Comparison of ENCODE assay signal across 21 cellular contexts in the genomic region with DNA sequence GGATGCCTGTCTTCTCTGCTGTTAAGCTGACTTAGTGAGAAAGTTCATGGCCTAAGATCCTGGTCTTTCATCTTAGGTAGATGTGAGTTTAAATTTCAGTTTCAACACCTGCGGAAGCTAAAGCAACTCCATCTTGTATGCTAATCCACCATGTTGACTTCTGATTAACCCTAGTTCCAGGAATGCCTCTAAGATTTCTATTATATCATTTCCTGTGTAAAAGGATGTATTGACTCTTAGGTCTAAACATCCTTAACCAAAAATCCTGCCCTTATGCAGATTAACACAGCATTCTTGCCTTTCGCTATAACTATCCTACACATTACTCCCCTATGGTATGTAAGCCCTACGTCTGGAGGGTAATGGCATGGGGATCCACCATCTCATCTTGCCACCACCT.
A peak's percentile ranks its signal among the peaks of the same experiment; 100 is the strongest.
DNase-seq lines count a peak whose midpoint lies in the region; ATAC-seq and TF ChIP-seq lines count a peak whose summit lies in the region.
"Had no signal": no experiment of that assay in that cellular context is flagged by ENCODE, and none has a peak within 500 bp of the region (broad histone marks: within the 10 kb centered on the region; RNA-seq: fewer than 3 reads in every experiment).

No MANE protein-coding gene starts in this region.

- no peak for TF ChIP-seq CTCF in activated CD8-positive, alpha-beta T cell treated with anti-CD3 and anti-CD28 coated beads for 36 hours (IDR thresholded peaks at IDR 0.05)

- CTCF ChIA-PET in activated CD8-positive, alpha-beta T cell treated with anti-CD3 and anti-CD28 coated beads for 36 hours (lab: Charles Lee): no interaction called here

- POLR2A ChIA-PET in activated CD8-positive, alpha-beta T cell treated with anti-CD3 and anti-CD28 coated beads for 36 hours (lab: Charles Lee): no interaction called here

- ATAC-seq in activated naive CD4-positive, alpha-beta T cell treated with anti-CD3 and anti-CD28 coated beads, Interleukin-2, amount 50 U/mL, for 72 hours: peak; percentile 33 to 79
- ATAC-seq in activated CD8-positive, alpha-beta T cell treated with anti-CD3 and anti-CD28 coated beads for 36 hours: peak; percentile 61
- ATAC-seq in GM21723 (IDR thresholded peaks at IDR 0.05; ENCODE audit: unreplicated experiment): no peak

- peaks cover 16% of the 10 kb centered on the region for H3K4me1 Mint-ChIP-seq in activated CD4-positive, alpha-beta T cell treated with anti-CD3 and anti-CD28 coated beads, Interleukin-2, amount 10 ng/mL, durations not matched to agents 24 days and 14 days
- H3K4me1 Mint-ChIP-seq in activated CD8-positive, alpha-beta T cell treated with anti-CD3 and anti-CD28 coated beads for 36 hours (ENCODE audit: low read depth): peaks cover 10% of the 10 kb centered on the region
- H3K4me1 Mint-ChIP-seq: B cell, CD14-positive monocyte, IgD-negative memory B cell had no signal

- peaks cover 20% of the 10 kb centered on the region for H3K9me3 Mint-ChIP-seq in activated CD4-positive, alpha-beta T cell treated with anti-CD3 and anti-CD28 coated beads, Interleukin-2, amount 10 ng/mL, durations not matched to agents 24 days and 14 days
- H3K9me3 Mint-ChIP-seq in activated naive CD4-positive, alpha-beta T cell treated with anti-CD3 and anti-CD28 coated beads, Interleukin-2, amount 50 U/mL, for 72 hours: no peaks in the 10 kb centered on the region
- no peaks in the 10 kb centered on the region for H3K9me3 Mint-ChIP-seq in activated CD8-positive, alpha-beta T cell treated with anti-CD3 and anti-CD28 coated beads for 36 hours

- H3K27me3 Mint-ChIP-seq in activated CD4-positive, alpha-beta T cell treated with anti-CD3 and anti-CD28 coated beads, Interleukin-2, amount 10 ng/mL, durations not matched to agents 24 days and 14 days: no peaks in the 10 kb centered on the region
- H3K27me3 Mint-ChIP-seq in activated CD8-positive, alpha-beta T cell treated with anti-CD3 and anti-CD28 coated beads for 36 hours: peaks cover 5% of the 10 kb centered on the region
- H3K27me3 Mint-ChIP-seq: B cell, IgD-negative memory B cell had no signal

- H3K4me3 Mint-ChIP-seq in activated CD4-positive, alpha-beta T cell treated with anti-CD3 and anti-CD28 coated beads, Interleukin-2, amount 10 ng/mL, durations not matched to agents 24 days and 14 days: no peak overlapping the region
- no peak overlapping the region for H3K4me3 Mint-ChIP-seq in activated CD8-positive, alpha-beta T cell treated with anti-CD3 and anti-CD28 coated beads for 36 hours
- H3K4me3 Mint-ChIP-seq: B cell, CD14-positive monocyte, IgD-negative memory B cell had no signal

- H3K27ac Mint-ChIP-seq in activated CD4-positive, alpha-beta T cell treated with anti-CD3 and anti-CD28 coated beads, Interleukin-2, amount 10 ng/mL, durations not matched to agents 24 days and 14 days: peak overlapping the region; percentile 52
- peak overlapping the region in 1 of 2 donors; percentile 48 for H3K27ac Mint-ChIP-seq in activated naive CD4-positive, alpha-beta T cell treated with anti-CD3 and anti-CD28 coated beads, Interleukin-2, amount 50 U/mL, for 72 hours
- peak overlapping the region; percentile 52 for H3K27ac Mint-ChIP-seq in activated CD8-positive, alpha-beta T cell treated with anti-CD3 and anti-CD28 coated beads for 36 hours
- H3K27ac Mint-ChIP-seq: B cell, CD14-positive monocyte, IgD-negative memory B cell had no signal

- peak; percentile 57 for DNase-seq in activated CD4-positive, alpha-beta T cell treated with anti-CD3 and anti-CD28 coated beads, Interleukin-2, amount 10 ng/mL, durations not matched to agents 24 days and 14 days
- no peak for DNase-seq in activated CD4-positive, alpha-beta T cell treated with anti-CD3 and anti-CD28 coated beads for 48 hours
- no peak for DNase-seq in activated naive CD4-positive, alpha-beta T cell treated with anti-CD3 and anti-CD28 coated beads, Interleukin-2, amount 50 U/mL, for 72 hours (ENCODE audit: low spot score in 2 of 2)
- no peak for DNase-seq in activated naive CD4-positive, alpha-beta T cell (lab: John Stamatoyannopoulos, UW)
- DNase-seq in activated CD8-positive, alpha-beta T cell treated with anti-CD3 and anti-CD28 coated beads for 36 hours: no peak
- no peak for DNase-seq in SHP77 treated with DMSO at 0.1 percent for 48 hours (lab: John Stamatoyannopoulos, UW)
- DNase-seq: DMS53, EL, GF-D8, Karpas-422, MV-4-11, NCI-H1105 treated with DMSO at 0.1 percent for 48 hours, NCI-H2029 treated with DMSO at 0.1 percent for 48 hours, NCI-H226, NCI-H510A treated with DMSO at 0.1 percent for 48 hours, NCI-H748 treated with DMSO at 0.1 percent for 48 hours, SIG-M5 had no signal

- peaks cover 5% of the 10 kb centered on the region for H3K36me3 Mint-ChIP-seq in activated CD4-positive, alpha-beta T cell treated with anti-CD3 and anti-CD28 coated beads, Interleukin-2, amount 10 ng/mL, durations not matched to agents 24 days and 14 days (ENCODE audit: low read depth)
- H3K36me3 Mint-ChIP-seq in activated naive CD4-positive, alpha-beta T cell treated with anti-CD3 and anti-CD28 coated beads, Interleukin-2, amount 50 U/mL, for 72 hours: peaks cover 0 to 19% of the 10 kb centered on the region in 2 donors
- no peaks in the 10 kb centered on the region for H3K36me3 Mint-ChIP-seq in activated CD8-positive, alpha-beta T cell treated with anti-CD3 and anti-CD28 coated beads for 36 hours (ENCODE audit: low read depth)
- H3K36me3 Mint-ChIP-seq: CD14-positive monocyte had no signal

- intact Hi-C loops in activated CD4-positive, alpha-beta T cell treated with anti-CD3 and anti-CD28 coated beads, Interleukin-2, amount 10 ng/mL, durations not matched to agents 24 days and 14 days (cut with micrococcal nuclease): loop anchor here (5.0 kb wide), 1 partner anchor 93 kb away; a partner anchor contains a TSS
- intact Hi-C loops in activated CD8-positive, alpha-beta T cell treated with anti-CD3 and anti-CD28 coated beads for 36 hours (cut with micrococcal nuclease): no loop called here
